Comparison of ENCODE assay signal across 18 cellular contexts in the genomic region with DNA sequence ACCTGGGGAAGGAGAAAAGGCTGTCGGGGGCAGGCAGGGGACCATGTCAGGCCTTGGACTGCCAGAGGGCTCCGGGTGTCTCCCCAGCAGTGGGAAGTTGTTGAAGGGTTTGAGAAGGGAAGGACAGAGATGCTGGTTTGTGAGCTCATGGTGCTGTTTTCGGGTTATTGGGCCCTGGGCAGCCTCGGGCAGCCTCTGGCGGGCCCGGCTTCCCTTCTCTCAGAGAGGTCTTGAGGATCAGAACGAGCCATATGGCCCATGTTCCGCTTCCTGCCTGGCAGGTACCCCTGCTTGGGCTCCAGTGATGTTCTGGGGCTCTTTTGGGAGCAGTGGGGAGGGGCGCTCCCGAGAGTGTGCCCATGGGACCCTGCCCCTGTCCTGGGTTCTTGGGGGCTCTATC. TPM values are rescaled to one million over a fixed set of nuclear protein-coding genes. Genes with fewer than 3 reads are reported as not detected.
DNase-seq lines count a peak whose midpoint lies in the region; ATAC-seq and TF ChIP-seq lines count a peak whose summit lies in the region.
"Had no signal": no experiment of that assay in that cellular context is flagged by ENCODE, and none has a peak within 500 bp of the region (broad histone marks: within the 10 kb centered on the region; RNA-seq: fewer than 3 reads in every experiment).

No MANE protein-coding gene starts in this region.

- DNase-seq in cardiac muscle cell (ENCODE audit: low read depth in 1 of 2, low spot score in 1 of 2) (no peak), Right ventricle myocardium inferior (ENCODE audit: missing footprints) (no peak), hypothalamus (lab: John Stamatoyannopoulos, UW) (no peak), amniotic stem cell (lab: John Stamatoyannopoulos, UW) (no peak)
- DNase-seq in stimulated activated effector memory CD8-positive, alpha-beta T cell treated with anti-CD3 and anti-CD28 coated beads, Interleukin-12 subunit alpha, Interleukin-12 subunit beta, amount 100 ng/mL, for 72 hours (ENCODE audit: low spot score in 2 of 2) = no peak
- DNase-seq in activated naive CD8-positive, alpha-beta T cell treated with anti-CD3 and anti-CD28 coated beads, Interleukin-2, amount 50 U/mL, for 24 hours = no peak
- DNase-seq in naive thymus-derived CD8-positive, alpha-beta T cell = no peak
- DNase-seq: 8988T, COR-L47, NCI-H1105, NCI-H2081, NCI-H2171 treated with DMSO at 0.1 percent for 48 hours, NCI-H446, NCI-H69, OCI-M1, SHP77 had no signal

- TF ChIP-seq CTCF in cardiac muscle cell (IDR thresholded peaks at IDR 0.05; ENCODE audit: low read depth, low read length) = no peak

- H3K36me3 ChIP-seq in cardiac muscle cell (no peaks in the 10 kb centered on the region), mesodermal cell (ENCODE audit: control insufficient read depth, insufficient read depth, low read length) (peaks cover 37% of the 10 kb centered on the region)

- peaks cover 18% of the 10 kb centered on the region for H3K4me1 Mint-ChIP-seq in stimulated activated effector memory CD8-positive, alpha-beta T cell treated with anti-CD3 and anti-CD28 coated beads, Interleukin-12 subunit alpha, Interleukin-12 subunit beta, amount 100 ng/mL, for 72 hours
- peaks cover under 1% of the 10 kb centered on the region for H3K4me1 Mint-ChIP-seq in activated naive CD8-positive, alpha-beta T cell treated with anti-CD3 and anti-CD28 coated beads, Interleukin-2, amount 50 U/mL, for 24 hours
- peaks cover 0 to under 1% (median 0%) of the 10 kb centered on the region in 4 donors for H3K4me1 Mint-ChIP-seq in naive thymus-derived CD8-positive, alpha-beta T cell

- H3K27ac ChIP-seq in cardiac muscle cell = peak overlapping the region; percentile 83
- peak overlapping the region; percentile 67 for H3K27ac ChIP-seq in mesodermal cell (ENCODE audit: low read depth, low read length, severe bottlenecking)

- H3K9me3 Mint-ChIP-seq in stimulated activated effector memory CD8-positive, alpha-beta T cell treated with anti-CD3 and anti-CD28 coated beads, Interleukin-12 subunit alpha, Interleukin-12 subunit beta, amount 100 ng/mL, for 72 hours = no peaks in the 10 kb centered on the region
- no peaks in the 10 kb centered on the region for H3K9me3 Mint-ChIP-seq in activated naive CD8-positive, alpha-beta T cell treated with anti-CD3 and anti-CD28 coated beads, Interleukin-2, amount 50 U/mL, for 24 hours
- no peaks in the 10 kb centered on the region for H3K9me3 Mint-ChIP-seq in naive thymus-derived CD8-positive, alpha-beta T cell

- POLR2A ChIA-PET in naive thymus-derived CD8-positive, alpha-beta T cell (lab: Charles Lee) = no interaction called here

- H3K9me3 ChIP-seq in cardiac muscle cell (ENCODE audit: low read depth) = no peaks in the 10 kb centered on the region
- H3K9me3 ChIP-seq in mesodermal cell (ENCODE audit: control insufficient read depth, low read length) = no peaks in the 10 kb centered on the region

- intact Hi-C loops in Right ventricle myocardium inferior (cut with DNase I) = no loop called here

- H3K4me1 ChIP-seq in cardiac muscle cell (ENCODE audit: low read depth) (peaks cover 24% of the 10 kb centered on the region), mesodermal cell (ENCODE audit: control insufficient read depth, insufficient read depth, low read length, poor library complexity, severe bottlenecking) (peaks cover 57% of the 10 kb centered on the region)

- H3K4me3 Mint-ChIP-seq in stimulated activated effector memory CD8-positive, alpha-beta T cell treated with anti-CD3 and anti-CD28 coated beads, Interleukin-12 subunit alpha, Interleukin-12 subunit beta, amount 100 ng/mL, for 72 hours = no peak overlapping the region
- H3K4me3 Mint-ChIP-seq in activated naive CD8-positive, alpha-beta T cell treated with anti-CD3 and anti-CD28 coated beads, Interleukin-2, amount 50 U/mL, for 24 hours = no peak overlapping the region
- no peak overlapping the region for H3K4me3 Mint-ChIP-seq in naive thymus-derived CD8-positive, alpha-beta T cell
- H3K4me3 Mint-ChIP-seq: B cell had no signal

- H3K4me3 ChIP-seq in cardiac muscle cell (no peak overlapping the region), mesodermal cell (ENCODE audit: extremely low read depth, insufficient read depth, low read length, poor library complexity, severe bottlenecking) (no peak overlapping the region)

- H3K27me3 ChIP-seq in cardiac muscle cell = no peaks in the 10 kb centered on the region

- 90 to 95% methylated on average over 8 to 10 of the region's 10 CpGs for WGBS in mesodermal cell (ENCODE audit: insufficient coverage in 2 of 2), 2 experiments

- ATAC-seq in Right ventricle myocardium inferior = no peak
- ATAC-seq in stimulated activated effector memory CD8-positive, alpha-beta T cell treated with anti-CD3 and anti-CD28 coated beads, Interleukin-12 subunit alpha, Interleukin-12 subunit beta, amount 100 ng/mL, for 72 hours = no peak
- no peak for ATAC-seq in activated naive CD8-positive, alpha-beta T cell treated with anti-CD3 and anti-CD28 coated beads, Interleukin-2, amount 50 U/mL, for 24 hours
- no peak for ATAC-seq in naive thymus-derived CD8-positive, alpha-beta T cell

- no peaks in the 10 kb centered on the region for H3K36me3 Mint-ChIP-seq in stimulated activated effector memory CD8-positive, alpha-beta T cell treated with anti-CD3 and anti-CD28 coated beads, Interleukin-12 subunit alpha, Interleukin-12 subunit beta, amount 100 ng/mL, for 72 hours
- H3K36me3 Mint-ChIP-seq in activated naive CD8-positive, alpha-beta T cell treated with anti-CD3 and anti-CD28 coated beads, Interleukin-2, amount 50 U/mL, for 24 hours (ENCODE audit: low read depth) = no peaks in the 10 kb centered on the region
- no peaks in the 10 kb centered on the region for H3K36me3 Mint-ChIP-seq in naive thymus-derived CD8-positive, alpha-beta T cell

- peak overlapping the region; percentile 58 for H3K27ac Mint-ChIP-seq in stimulated activated effector memory CD8-positive, alpha-beta T cell treated with anti-CD3 and anti-CD28 coated beads, Interleukin-12 subunit alpha, Interleukin-12 subunit beta, amount 100 ng/mL, for 72 hours
- H3K27ac Mint-ChIP-seq in activated naive CD8-positive, alpha-beta T cell treated with anti-CD3 and anti-CD28 coated beads, Interleukin-2, amount 50 U/mL, for 24 hours = no peak overlapping the region
- H3K27ac Mint-ChIP-seq in naive thymus-derived CD8-positive, alpha-beta T cell = no peak overlapping the region
- H3K27ac Mint-ChIP-seq: B cell had no signal

- peaks cover 5% of the 10 kb centered on the region for H3K27me3 Mint-ChIP-seq in activated naive CD8-positive, alpha-beta T cell treated with anti-CD3 and anti-CD28 coated beads, Interleukin-2, amount 50 U/mL, for 24 hours
- peaks cover 1 to 9% (median 5%) of the 10 kb centered on the region in 5 donors for H3K27me3 Mint-ChIP-seq in naive thymus-derived CD8-positive, alpha-beta T cell

RNA-seq across cellular contexts. Expression of a gene that starts 9.8 kb away (rescaled TPM):
- total RNA-seq in cardiac muscle cell (48.0 and 56.9 TPM in 2 replicates), Right ventricle myocardium inferior (0.30 TPM)
- polyA plus RNA-seq in cardiac muscle cell = 29.3 and 41.2 TPM in 2 replicates
- 69.9 TPM for polyA plus RNA-seq in mesodermal cell (2013, experiment 1 of 2)
- polyA plus RNA-seq in mesodermal cell (2013, experiment 2 of 2) = 71.1 TPM
- total RNA-seq in naive thymus-derived CD8-positive, alpha-beta T cell = under 1 TPM; 0.47 to 0.68 TPM
- polyA plus RNA-seq in naive thymus-derived CD8-positive, alpha-beta T cell = under 1 TPM in 2 of 3 donors, not detected in 1; 0.26 to 0.52 TPM

RNA-seq across cellular contexts. Expression of a gene that starts 30.2 kb away (rescaled TPM):
- 29.3 and 35.3 TPM in 2 replicates for total RNA-seq in cardiac muscle cell
- polyA plus RNA-seq in cardiac muscle cell = 241 and 255 TPM in 2 replicates
- 130 TPM for total RNA-seq in Right ventricle myocardium inferior
- 270 TPM for polyA plus RNA-seq in mesodermal cell (2013, experiment 1 of 2)
- 257 TPM for polyA plus RNA-seq in mesodermal cell (2013, experiment 2 of 2)
- 10 to 100 TPM; 84.4 to 87.7 TPM for total RNA-seq in naive thymus-derived CD8-positive, alpha-beta T cell
- 100 to 1,000 TPM; 205 to 256 (median 225) TPM for polyA plus RNA-seq in naive thymus-derived CD8-positive, alpha-beta T cell

RNA-seq across cellular contexts. Expression of a gene that starts 30.5 kb away (rescaled TPM):
- total RNA-seq in cardiac muscle cell (13.5 and 30.7 TPM in 2 replicates), Right ventricle myocardium inferior (7.0 TPM)
- 13.2 and 39.2 TPM in 2 replicates for polyA plus RNA-seq in cardiac muscle cell
- polyA plus RNA-seq in mesodermal cell (2013, experiment 1 of 2) = 34.0 TPM
- polyA plus RNA-seq in mesodermal cell (2013, experiment 2 of 2) = 29.7 TPM
- total RNA-seq in naive thymus-derived CD8-positive, alpha-beta T cell = 1 to 10 TPM; 8.3 to 8.6 TPM
- 10 to 100 TPM in 2 of 3 donors, 1 to 10 TPM in 1; 10.0 to 13.1 (median 10.2) TPM for polyA plus RNA-seq in naive thymus-derived CD8-positive, alpha-beta T cell

RNA-seq across cellular contexts. Expression of a gene that starts 54.6 kb away (rescaled TPM):
- 114 and 164 TPM in 2 replicates for total RNA-seq in cardiac muscle cell
- polyA plus RNA-seq in cardiac muscle cell = 183 and 249 TPM in 2 replicates
- total RNA-seq in Right ventricle myocardium inferior = 25.7 TPM
- polyA plus RNA-seq in mesodermal cell (2013, experiment 1 of 2) = 174 TPM
- 172 TPM for polyA plus RNA-seq in mesodermal cell (2013, experiment 2 of 2)
- total RNA-seq in naive thymus-derived CD8-positive, alpha-beta T cell = under 1 TPM; 0.55 to 0.60 TPM
- polyA plus RNA-seq in naive thymus-derived CD8-positive, alpha-beta T cell = 1 to 10 TPM in 2 of 3 donors, not detected in 1; 1.7 to 4.7 TPM

Comparison
In these comparisons a context has a peak if more than half of its experiments do, and no peak if none do; other contexts are left out.
1. RNA of a gene that starts 9.8 kb away (total RNA-seq): 48.0 to 56.9 TPM in cardiac muscle cell; 0.47 to 0.68 TPM in naive thymus-derived CD8-positive, alpha-beta T cell and 0.30 TPM in Right ventricle myocardium inferior (single experiment); every median in the first group is over 10 times any median in the second.